Comparison of ENCODE assay signal across 10 cellular contexts in the genomic region with DNA sequence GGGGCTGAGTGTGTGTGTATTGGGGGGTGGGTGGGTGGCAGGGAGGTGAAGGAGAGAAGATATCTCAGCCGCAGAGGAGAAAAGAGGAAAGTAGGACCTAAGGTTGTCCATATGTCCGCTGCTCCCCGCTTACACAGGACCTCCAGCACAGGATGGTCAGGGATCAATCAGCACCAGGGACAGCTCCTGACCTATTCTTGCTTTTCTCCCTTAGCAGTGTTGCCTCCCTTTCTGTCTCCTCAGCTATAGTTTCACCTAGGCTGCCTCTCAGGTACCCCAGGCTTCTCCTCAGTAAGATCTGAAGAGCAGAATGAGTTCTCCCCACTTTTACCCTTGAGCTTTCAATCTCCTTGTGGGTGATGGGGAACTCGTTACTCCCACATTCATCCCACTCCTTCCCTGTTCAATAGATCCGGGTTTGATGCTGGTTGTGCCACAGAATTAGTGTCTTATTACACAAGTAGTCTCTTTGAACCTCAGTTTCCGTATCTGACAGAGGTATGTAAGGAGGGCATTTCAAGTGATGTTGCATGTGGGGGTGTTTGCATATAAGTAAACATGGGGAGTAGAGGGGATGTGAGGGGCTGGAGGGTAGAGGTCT. TPM values are rescaled to one million over a fixed set of nuclear protein-coding genes. Genes with fewer than 3 reads are reported as not detected.
A peak's percentile ranks its signal among the peaks of the same experiment; 100 is the strongest.
DNase-seq lines count a peak whose midpoint lies in the region; ATAC-seq, FAIRE-seq and TF ChIP-seq lines count a peak whose summit lies in the region.
"Had no signal": no experiment of that assay in that cellular context is flagged by ENCODE, and none has a peak within 500 bp of the region (broad histone marks: within the 10 kb centered on the region; RNA-seq: fewer than 3 reads in every experiment).

No MANE protein-coding gene starts in this region.

- no peaks in the 10 kb centered on the region for H3K36me3 Mint-ChIP-seq in neural crest cell (ENCODE audit: low read depth)

- DNase-seq in activated CD4-positive, alpha-beta T cell treated with anti-CD3 and anti-CD28 coated beads for 48 hours = peak; percentile 45
- no peak for DNase-seq in activated CD4-positive, alpha-beta T cell treated with anti-CD3 and anti-CD28 coated beads, Interleukin-2, amount 50 U/mL, for 4 hours
- DNase-seq in NB4 (ENCODE audit: low read depth) (peak; percentile 60), bronchial epithelial cell (ENCODE audit: low read depth) (no peak), neural crest cell (ENCODE audit: low read depth, low spot score) (peak; percentile 57), mammary epithelial cell (no peak), epidermal melanocyte (ENCODE audit: insufficient read length, low spot score) (no peak)
- DNase-seq: activated gamma-delta T cell, NCI-H187 had no signal

- no peaks in the 10 kb centered on the region for H3K9me3 Mint-ChIP-seq in neural crest cell

- peak; percentile 91 for FAIRE-seq in bronchial epithelial cell (lab: Jason Lieb, UNC)

- no peak overlapping the region for H3K27ac ChIP-seq in mammary epithelial cell (ENCODE audit: insufficient read depth, low read depth, low read length)

- 86% methylated on average over 5 of the region's 6 CpGs for WGBS in mammary epithelial cell (ENCODE audit: low coverage, missing lambda C conversion rate)

- TF ChIP-seq POLR2A in NB4 (IDR thresholded peaks at IDR 0.05; ENCODE audit: extremely low read depth, insufficient read length) = no peak

- BruUV-seq in mammary epithelial cell (replicated peaks; lab: Mats Ljungman, UMichigan) = no TSS peak

- H3K9me3 ChIP-seq in mammary epithelial cell (replicated peaks; ENCODE audit: insufficient read depth, low read length) = no peaks in the 10 kb centered on the region

- H3K4me3 ChIP-seq in NB4 (ENCODE audit: low read depth, low read length) = no peak overlapping the region
- no peak overlapping the region for H3K4me3 ChIP-seq in bronchial epithelial cell (ENCODE audit: low read depth, low read length)
- no peak overlapping the region for H3K4me3 ChIP-seq in mammary epithelial cell (replicated peaks in 1 of 3; ENCODE audit: insufficient read depth in 1 of 3, low read depth in 2 of 3, low read length in 3 of 3)

- H3K9ac ChIP-seq in mammary epithelial cell (ENCODE audit: insufficient read depth, low read length) = no peak overlapping the region

- no peaks in the 10 kb centered on the region for H3K27me3 ChIP-seq in bronchial epithelial cell (ENCODE audit: control insufficient read depth, insufficient read depth, low read length)
- H3K27me3 ChIP-seq in mammary epithelial cell (ENCODE audit: insufficient read depth, low read length) = no peaks in the 10 kb centered on the region

- dilution Hi-C loops in mammary epithelial cell (cut with HindIII; ENCODE audit: low sequenced_read_pairs) = no loop called here

- no peak overlapping the region for H3K27ac Mint-ChIP-seq in neural crest cell (ENCODE audit: unreplicated experiment)

- no peak for ATAC-seq in GM19023 (IDR thresholded peaks at IDR 0.05; ENCODE audit: unreplicated experiment)

- peaks cover 21% of the 10 kb centered on the region for H3K79me2 ChIP-seq in mammary epithelial cell (ENCODE audit: insufficient read depth, low read length)

- peak overlapping the region; percentile 58 for H3K4me3 Mint-ChIP-seq in neural crest cell

- no peak overlapping the region for H3K4me2 ChIP-seq in mammary epithelial cell (ENCODE audit: insufficient read depth, low read depth, low read length)

- TF ChIP-seq CTCF in NB4 (IDR thresholded peaks at IDR 0.05; ENCODE audit: low read depth, low read length) (no peak), bronchial epithelial cell (IDR thresholded peaks at IDR 0.05; ENCODE audit: insufficient read depth, low read length, severe bottlenecking) (no peak), neural crest cell (conservative IDR thresholded peaks at IDR 0.05) (no peak), mammary epithelial cell (conservative IDR thresholded peaks at IDR 0.05 in 1 of 2, IDR thresholded peaks at IDR 0.05 in 1 of 2; ENCODE audit: extremely low read depth in 1 of 2, insufficient read depth in 1 of 2, low read depth in 1 of 2, low read length in 2 of 2) (no peak)

- peaks cover 21% of the 10 kb centered on the region for H3K36me3 ChIP-seq in bronchial epithelial cell (ENCODE audit: control insufficient read depth, insufficient read depth, low read length)
- H3K36me3 ChIP-seq in mammary epithelial cell (ENCODE audit: insufficient read depth, low read length) = peaks cover 5% of the 10 kb centered on the region

- in situ Hi-C loops in mammary epithelial cell (cut with MboI; ENCODE audit: low sequenced_read_pairs in 2 of 2) = no loop called here

- intact Hi-C loops in mammary epithelial cell (cut with micrococcal nuclease) = no loop called here

- no peak overlapping the region for H2AFZ ChIP-seq in mammary epithelial cell (ENCODE audit: low read depth, low read length)

- peaks cover 7% of the 10 kb centered on the region for H3K4me1 ChIP-seq in mammary epithelial cell (ENCODE audit: insufficient read depth, low read length)

- H4K20me1 ChIP-seq in mammary epithelial cell (ENCODE audit: insufficient read depth, low read length) = no peaks in the 10 kb centered on the region

- no peaks in the 10 kb centered on the region for H3K27me3 Mint-ChIP-seq in neural crest cell (ENCODE audit: low read depth)

- CTCF ChIA-PET in mammary epithelial cell (lab: Charles Lee; ENCODE audit: low non-redundant PET) = no interaction called here

- H3K4me1 Mint-ChIP-seq in neural crest cell = peaks cover 19% of the 10 kb centered on the region

RNA-seq across cellular contexts. Expression of a gene that starts 1.4 kb away (rescaled TPM):
- 17.9 and 31.9 TPM in 2 replicates for total RNA-seq in bronchial epithelial cell
- 32.7 and 34.4 TPM in 2 replicates for total RNA-seq in neural crest cell
- 10 to 100 TPM; 28.4 to 31.7 TPM for total RNA-seq in mammary epithelial cell
- polyA plus RNA-seq in mammary epithelial cell = 34.8 TPM
- polyA minus RNA-seq in mammary epithelial cell = 34.2 TPM

RNA-seq across cellular contexts. Expression of a gene that starts 6.3 kb away (rescaled TPM):
- total RNA-seq in bronchial epithelial cell (220 and 241 TPM in 2 replicates), neural crest cell (125 and 129 TPM in 2 replicates), mammary epithelial cell (100 to 1,000 TPM in 1 of 2 donors, 10 to 100 TPM in 1; 84.4 to 127 TPM)
- polyA plus RNA-seq in mammary epithelial cell = 199 TPM
- 104 TPM for polyA minus RNA-seq in mammary epithelial cell

RNA-seq across cellular contexts. Expression of a gene that starts 10.6 kb away (rescaled TPM):
- total RNA-seq in bronchial epithelial cell (72.7 and 84.0 TPM in 2 replicates), neural crest cell (88.7 and 91.8 TPM in 2 replicates), mammary epithelial cell (100 to 1,000 TPM in 1 of 2 donors, 10 to 100 TPM in 1; 88.2 to 103 TPM)
- polyA plus RNA-seq in mammary epithelial cell = 71.7 TPM
- 102 TPM for polyA minus RNA-seq in mammary epithelial cell

RNA-seq across cellular contexts. Expression of a gene that starts 21.7 kb away (rescaled TPM):
- total RNA-seq in bronchial epithelial cell (13.2 and 19.8 TPM in 2 replicates), neural crest cell (37.7 and 44.1 TPM in 2 replicates), mammary epithelial cell (10 to 100 TPM; 35.5 to 53.0 TPM)
- 38.6 TPM for polyA plus RNA-seq in mammary epithelial cell
- 64.5 TPM for polyA minus RNA-seq in mammary epithelial cell

RNA-seq across cellular contexts. Expression of a gene that starts 23.0 kb away (rescaled TPM):
- total RNA-seq in bronchial epithelial cell (2.6 and 3.7 TPM in 2 replicates), neural crest cell (4.9 and 5.5 TPM in 2 replicates), mammary epithelial cell (10 to 100 TPM in 1 of 2 donors, 1 to 10 TPM in 1; 5.8 to 10.5 TPM)
- 5.4 TPM for polyA plus RNA-seq in mammary epithelial cell
- 1.3 TPM for polyA minus RNA-seq in mammary epithelial cell

Comparison
In these comparisons a context has a peak if more than half of its experiments do, and no peak if none do; other contexts are left out.
1. DNase-seq: peak in activated CD4-positive, alpha-beta T cell treated with anti-CD3 and anti-CD28 coated beads for 48 hours (single experiment), NB4 (single experiment) and neural crest cell (single experiment); none in activated CD4-positive, alpha-beta T cell treated with anti-CD3 and anti-CD28 coated beads, Interleukin-2, amount 50 U/mL, for 4 hours (0 of 2), bronchial epithelial cell (single experiment), mammary epithelial cell (single experiment) and epidermal melanocyte (single experiment).